Comparison of ENCODE assay signal across 22 cellular contexts in the genomic region with DNA sequence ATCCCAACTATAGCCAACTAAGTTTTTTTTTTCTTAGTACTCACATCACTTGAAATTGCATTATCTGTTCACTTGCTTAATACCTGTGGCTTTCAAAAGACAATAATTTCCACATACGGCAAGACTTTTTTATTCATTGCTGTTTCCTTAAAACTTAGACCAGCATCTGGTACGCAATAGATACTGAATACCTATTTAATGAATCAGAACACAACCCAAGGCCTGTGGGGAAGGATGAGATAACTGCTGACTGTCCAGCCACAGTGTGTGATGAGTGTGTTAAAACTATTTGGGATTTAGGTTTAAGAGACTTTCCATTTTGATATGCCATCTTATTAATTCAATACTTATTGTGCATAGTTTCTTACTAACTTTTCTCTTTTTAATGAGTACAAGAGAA.
A peak's percentile ranks its signal among the peaks of the same experiment; 100 is the strongest.
DNase-seq lines count a peak whose midpoint lies in the region; ATAC-seq and TF ChIP-seq lines count a peak whose summit lies in the region.
"Had no signal": no experiment of that assay in that cellular context is flagged by ENCODE, and none has a peak within 500 bp of the region (broad histone marks: within the 10 kb centered on the region; RNA-seq: fewer than 3 reads in every experiment).

No MANE protein-coding gene starts in this region.

- no peak overlapping the region for H3K27ac Mint-ChIP-seq in chondrocyte (ENCODE audit: unreplicated experiment)
- no peak overlapping the region for H3K27ac Mint-ChIP-seq in H9
- H3K27ac Mint-ChIP-seq: activated CD4-positive, alpha-beta T cell treated with anti-CD3 and anti-CD28 coated beads for 36 hours; activated naive CD8-positive, alpha-beta T cell had no signal

- H3K4me2 ChIP-seq in H9 (ENCODE audit: insufficient read depth, insufficient read length, low read length), result no peak overlapping the region
- H3K4me2 ChIP-seq: A549 had no signal

- H4K5ac ChIP-seq in H9 (ENCODE audit: insufficient read length, low read depth, low read length), result no peak overlapping the region

- H3K23me2 ChIP-seq in H9 (ENCODE audit: insufficient read length, low read depth, low read length, poor library complexity, severe bottlenecking), result no peaks in the 10 kb centered on the region

- H3K9me3 Mint-ChIP-seq in chondrocyte (ENCODE audit: low read depth), result peaks cover 10% of the 10 kb centered on the region
- H3K9me3 Mint-ChIP-seq in H9, result peaks cover 5 to 6% of the 10 kb centered on the region in 2 experiments; a peak in 4 of 5 replicates

- no peak overlapping the region for H3K14ac ChIP-seq in H9 (ENCODE audit: insufficient read depth, low read length)

- no peaks in the 10 kb centered on the region for H4K20me1 ChIP-seq in H9 (ENCODE audit: control insufficient read depth, insufficient read depth, insufficient read length)

- H4K8ac ChIP-seq in H9 (replicated peaks; ENCODE audit: insufficient read length, low read depth, low read length), result no peak overlapping the region

- H3K4ac ChIP-seq in H9 (ENCODE audit: low read depth, low read length), result no peak overlapping the region

- no peak overlapping the region for H2BK15ac ChIP-seq in H9 (ENCODE audit: low read depth, low read length)

- H3K4me3 Mint-ChIP-seq in chondrocyte (ENCODE audit: unreplicated experiment) (no peak overlapping the region), H9 (no peak overlapping the region)
- H3K4me3 Mint-ChIP-seq: activated CD4-positive, alpha-beta T cell treated with anti-CD3 and anti-CD28 coated beads for 36 hours; activated naive CD8-positive, alpha-beta T cell; neural crest cell had no signal

- no peak overlapping the region for H2BK20ac ChIP-seq in H9 (ENCODE audit: low read depth, low read length, poor library complexity, severe bottlenecking)

- no peak overlapping the region for H2BK120ac ChIP-seq in H9 (ENCODE audit: low read depth, low read length, poor library complexity, severe bottlenecking)

- H3K4me1 ChIP-seq in H9 (ENCODE audit: insufficient read depth, low read length), result no peaks in the 10 kb centered on the region
- H3K4me1 ChIP-seq: A549, esophagus squamous epithelium, upper lobe of right lung had no signal

- no peaks in the 10 kb centered on the region for H3K27me3 Mint-ChIP-seq in chondrocyte (ENCODE audit: low read depth)
- no peaks in the 10 kb centered on the region for H3K27me3 Mint-ChIP-seq in H9 (ENCODE audit: low read depth)

- no peak overlapping the region for H2AK5ac ChIP-seq in H9 (ENCODE audit: insufficient read length, low read length)

- no peak overlapping the region for H3K27ac ChIP-seq in H9 (ENCODE audit: insufficient read length, low read depth, low read length)
- H3K27ac ChIP-seq: A549, coronary artery, esophagus squamous epithelium, upper lobe of right lung had no signal

- H3K27me3 ChIP-seq in H9 (ENCODE audit: insufficient read depth, low read length), result no peaks in the 10 kb centered on the region
- H3K27me3 ChIP-seq: esophagus squamous epithelium, upper lobe of right lung had no signal

- H3K4me1 Mint-ChIP-seq in chondrocyte (ENCODE audit: low read depth) (no peaks in the 10 kb centered on the region), H9 (peaks cover 14 to 21% of the 10 kb centered on the region in 2 experiments)
- H3K4me1 Mint-ChIP-seq: activated CD4-positive, alpha-beta T cell treated with anti-CD3 and anti-CD28 coated beads for 36 hours; neural crest cell had no signal

- no peaks in the 10 kb centered on the region for H3K79me2 ChIP-seq in H9 (ENCODE audit: insufficient read depth, low read length)

- no peak overlapping the region for H2BK5ac ChIP-seq in H9 (ENCODE audit: insufficient read length, low read length)

- no peak overlapping the region for H3K56ac ChIP-seq in H9 (ENCODE audit: insufficient read length, low read depth, low read length)

- H2AFZ ChIP-seq in H9 (ENCODE audit: low read length), result no peak overlapping the region

- H3K79me1 ChIP-seq in H9 (ENCODE audit: insufficient read depth, low read depth, low read length, poor library complexity, severe bottlenecking), result no peaks in the 10 kb centered on the region

- no peak overlapping the region for H4K91ac ChIP-seq in H9 (ENCODE audit: insufficient read length, low read depth, low read length)

- in situ Hi-C loops in ACHN (cut with HindIII; ENCODE audit: low pct_ligation_motif_present, low pct_unique_long_range_greater_than_20kb, low sequenced_read_pairs), result no loop called here

- H3K9me3 ChIP-seq in H9 (ENCODE audit: control insufficient read depth, low read depth, low read length), result no peaks in the 10 kb centered on the region
- H3K9me3 ChIP-seq: esophagus squamous epithelium, upper lobe of right lung had no signal

- ATAC-seq in omental fat pad (ENCODE audit: low FRiP score), result no peak
- ATAC-seq: A549; activated CD4-positive, alpha-beta T cell treated with anti-CD3 and anti-CD28 coated beads for 36 hours; sciatic nerve; upper lobe of right lung had no signal

- no peak overlapping the region for H3T11ph ChIP-seq in H9 (ENCODE audit: low read length)

- WGBS in H9 (ENCODE audit: extremely low coverage, insufficient read length, low lambda C conversion rate), result no CpG with 5 or more reads among the region's 2 CpGs

- no peak overlapping the region for H2BK12ac ChIP-seq in H9 (ENCODE audit: insufficient read length, low read depth, low read length)

- TF ChIP-seq CTCF in chondrocyte (IDR thresholded peaks at IDR 0.05) (no peak), omental fat pad (IDR thresholded peaks at IDR 0.05) (no peak), H9 (conservative IDR thresholded peaks at IDR 0.05) (no peak)

- no peak overlapping the region for H3K18ac ChIP-seq in H9 (ENCODE audit: insufficient read length, low read depth, low read length)

- DNase-seq in ACHN (peak; percentile 70), HPDE6-E6E7 (ENCODE audit: extremely low spot score) (peak; percentile 59), amniotic epithelial cell (ENCODE audit: low read depth) (peak; percentile 98), glomerular visceral epithelial cell (ENCODE audit: extremely low spot score) (peak; percentile 87), chondrocyte (ENCODE audit: low spot score) (no peak), omental fat pad (ENCODE audit: low spot score) (no peak), H9 (no peak)
- DNase-seq in activated naive CD4-positive, alpha-beta T cell (lab: John Stamatoyannopoulos, UW), result no peak
- DNase-seq: activated CD4-positive, alpha-beta T cell treated with anti-CD3 and anti-CD28 coated beads for 36 hours; esophagus squamous epithelium; GOT3; KBM-7; NCI-H1436 treated with DMSO at 0.1 percent for 48 hours; NCI-H526; stimulated activated naive CD4-positive, alpha-beta T cell; T-helper 2 cell; upper lobe of right lung had no signal

- H3K9ac ChIP-seq in H9 (ENCODE audit: extremely low read depth, insufficient read length, low read length), result no peak overlapping the region

- H3K36me3 Mint-ChIP-seq in chondrocyte (ENCODE audit: low read depth) (no peaks in the 10 kb centered on the region), H9 (ENCODE audit: insufficient read depth in 1 of 3, low read depth in 3 of 3) (peaks cover 0 to 7% (median under 1%) of the 10 kb centered on the region in 3 experiments; a peak in 3 of 7 replicates)
- H3K36me3 Mint-ChIP-seq: activated naive CD8-positive, alpha-beta T cell had no signal

- no peak overlapping the region for H3K23ac ChIP-seq in H9 (ENCODE audit: insufficient read length, low read depth, low read length)

Comparison
In these comparisons a context has a peak if more than half of its experiments do, and no peak if none do; other contexts are left out.
1. DNase-seq: peak in ACHN (single experiment), HPDE6-E6E7 (single experiment), amniotic epithelial cell (single experiment) and glomerular visceral epithelial cell (single experiment); none in activated naive CD4-positive, alpha-beta T cell (0 of 4), chondrocyte (single experiment), omental fat pad (single experiment) and H9 (single experiment).